ENCODE assay signal across 1 cellular context in genomic region chr6:15485875-15486274, GRCh38.
TF ChIP-seq lines count a peak whose summit lies in the region.

No MANE protein-coding gene starts in this region.

TF ChIP-seq in WTC11, 78 proteins besides CTCF, POLR2A, EP300 and RAD21 (continued from another document):
- TF ChIP-seq ZSCAN18 (CRISPR knock-in tag; IDR thresholded peaks at IDR 0.05): no peak
TF ChIP-seq in WTC11: peak in this region for 0.
